Comparison of ENCODE assay signal across 8 cellular contexts in genomic region chr17:82968033-82968841, GRCh38.
A peak's percentile ranks its signal among the peaks of the same experiment; 100 is the strongest.
DNase-seq lines count a peak whose midpoint lies in the region; ATAC-seq, FAIRE-seq and TF ChIP-seq lines count a peak whose summit lies in the region.
"Not testable (repeated sequence)": the region's sequence is repeated elsewhere in the genome, so short reads cannot be mapped to it uniquely, and the experiment has no call there.

No MANE protein-coding gene starts in this region.

- 84 to 93% methylated on average over 23 to 31 of the region's 33 CpGs for WGBS in endodermal cell (ENCODE audit: insufficient coverage in 1 of 2, insufficient read length in 1 of 2), 2 experiments

- not testable (repeated sequence) for TF ChIP-seq POLR2A in vagina (IDR thresholded peaks at IDR 0.05)

- not testable (repeated sequence) for H3K36me3 Mint-ChIP-seq in activated B cell treated with CpG ODN at 0.5 μM for 24 hours (ENCODE audit: low read depth); endodermal cell (ENCODE audit: low read depth)

- H3K9ac ChIP-seq in BLaER1 = peak overlapping the region; percentile 58; the same call in 1 of the 2 replicates
- H3K9ac ChIP-seq in endodermal cell (ENCODE audit: extremely low read depth, low read length, poor library complexity, severe bottlenecking) = not testable (repeated sequence)

- not testable (repeated sequence) for TF ChIP-seq CTCF in activated B cell treated with CpG ODN at 0.5 μM for 24 hours (IDR thresholded peaks at IDR 0.05); endodermal cell (conservative IDR thresholded peaks at IDR 0.05); osteoblast (IDR thresholded peaks at IDR 0.05; ENCODE audit: extremely low read depth, low read depth, low read length); vagina (IDR thresholded peaks at IDR 0.05)

- H3K4me3 ChIP-seq in BLaER1; endodermal cell (ENCODE audit: low read length); osteoblast (ENCODE audit: insufficient read depth, low read length); vagina: not testable (repeated sequence)

- not testable (repeated sequence) for H3K4me3 Mint-ChIP-seq in activated B cell treated with CpG ODN at 0.5 μM for 24 hours, endodermal cell

- H3K4me1 Mint-ChIP-seq in activated B cell treated with CpG ODN at 0.5 μM for 24 hours = peaks cover 46% of the 10 kb centered on the region
- H3K4me1 Mint-ChIP-seq in endodermal cell = not testable (repeated sequence)

- not testable (repeated sequence) for H3K9me3 ChIP-seq in BLaER1; endodermal cell (ENCODE audit: control insufficient read depth, low read length); osteoblast (ENCODE audit: low read depth, low read length); vagina

- intact Hi-C loops in activated B cell treated with CpG ODN at 0.5 μM for 24 hours (cut with micrococcal nuclease) = loop anchor here (10.0 kb wide), 1 partner anchor 93 kb away; no protein-coding TSS in a partner anchor
- intact Hi-C loops in vagina (cut with DNase I) = not testable (repeated sequence)

- H3K27me3 ChIP-seq in BLaER1; endodermal cell (ENCODE audit: control insufficient read depth, insufficient read depth, low read length, poor library complexity, severe bottlenecking); osteoblast (ENCODE audit: insufficient read depth, low read length); vagina: not testable (repeated sequence)

- ATAC-seq in activated B cell treated with CpG ODN at 0.5 μM for 24 hours (ENCODE audit: low read depth) = peak; percentile 25

- peak overlapping the region; percentile 97 for H3K4me2 ChIP-seq in BLaER1
- not testable (repeated sequence) for H3K4me2 ChIP-seq in osteoblast (ENCODE audit: insufficient read depth, low read length)

- not testable (repeated sequence) for H3K9me3 Mint-ChIP-seq in activated B cell treated with CpG ODN at 0.5 μM for 24 hours, endodermal cell

- peak; percentile 26 for FAIRE-seq in GM18507 (lab: Jason Lieb, UNC)

- not testable (repeated sequence) for H3K27ac Mint-ChIP-seq in activated B cell treated with CpG ODN at 0.5 μM for 24 hours, endodermal cell

- CTCF ChIA-PET in activated B cell treated with CpG ODN at 0.5 μM for 24 hours (lab: Charles Lee) = not testable (repeated sequence)

- H3K79me2 ChIP-seq in osteoblast (ENCODE audit: insufficient read depth, low read length) = not testable (repeated sequence)

- H2AFZ ChIP-seq in osteoblast (ENCODE audit: low read length) = not testable (repeated sequence)

- not testable (repeated sequence) for H3K27me3 Mint-ChIP-seq in activated B cell treated with CpG ODN at 0.5 μM for 24 hours; endodermal cell (ENCODE audit: insufficient read depth)

- H4K20me1 ChIP-seq in BLaER1; osteoblast (ENCODE audit: insufficient read depth, low read length): not testable (repeated sequence)

- not testable (repeated sequence) for H3K36me3 ChIP-seq in BLaER1; endodermal cell (ENCODE audit: control insufficient read depth, insufficient read depth, low read length); osteoblast (ENCODE audit: insufficient read depth, low read length); vagina

- peak overlapping the region; percentile 82 for H3K27ac ChIP-seq in BLaER1
- H3K27ac ChIP-seq in endodermal cell (ENCODE audit: low read depth, low read length); osteoblast (ENCODE audit: low read depth, low read length); vagina: not testable (repeated sequence)

- H3K4me1 ChIP-seq in BLaER1 = peaks cover 99% of the 10 kb centered on the region
- H3K4me1 ChIP-seq in endodermal cell (ENCODE audit: control insufficient read depth, insufficient read depth, low read length); osteoblast (ENCODE audit: insufficient read depth, low read length); vagina: not testable (repeated sequence)

- DNase-seq in GM18507 (ENCODE audit: extremely low spot score, insufficient read length, low read depth); activated B cell treated with CpG ODN at 0.5 μM for 24 hours: not testable (repeated sequence)
- peak; percentile 36 for DNase-seq in NCI-H1694 treated with DMSO at 0.1 percent for 48 hours (lab: John Stamatoyannopoulos, UW)
- DNase-seq in endodermal cell = peak; percentile 38
- peak; percentile 35 for DNase-seq in left kidney (ENCODE audit: low read depth, low spot score)
- DNase-seq in osteoblast (ENCODE audit: insufficient read length, low spot score, missing footprints) = peak; percentile 79
- peak; percentile 55 to 69 for DNase-seq in vagina (ENCODE audit: extremely low spot score in 2 of 2)

- POLR2A ChIA-PET in activated B cell treated with CpG ODN at 0.5 μM for 24 hours (lab: Charles Lee) = not testable (repeated sequence)
